9 cellular contexts compared by ENCODE assay signal in the genomic region with DNA sequence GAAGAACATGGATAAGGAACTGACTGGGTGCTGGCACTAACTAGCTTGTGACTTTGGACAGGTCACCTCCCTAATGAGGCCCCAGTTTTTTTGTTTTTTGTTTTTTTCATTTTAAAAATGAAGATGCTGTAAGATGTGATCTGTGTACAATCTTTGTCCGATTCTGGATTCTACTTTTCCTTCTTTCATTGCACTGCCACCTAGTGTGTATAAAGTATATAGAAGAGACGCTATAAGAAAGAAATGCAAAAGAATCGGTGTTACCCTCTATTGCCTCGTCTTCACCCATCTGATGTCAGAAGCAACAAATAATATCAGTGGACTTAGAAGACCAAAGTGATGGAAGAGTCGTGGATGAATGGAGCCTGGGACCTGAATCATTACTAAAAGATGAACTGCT. TPM values are rescaled to one million over a fixed set of nuclear protein-coding genes. Genes with fewer than 3 reads are reported as not detected.
DNase-seq lines count a peak whose midpoint lies in the region; ATAC-seq and TF ChIP-seq lines count a peak whose summit lies in the region.
"Had no signal": no experiment of that assay in that cellular context is flagged by ENCODE, and none has a peak within 500 bp of the region (broad histone marks: within the 10 kb centered on the region; RNA-seq: fewer than 3 reads in every experiment).

No MANE protein-coding gene starts in this region.

- no peaks in the 10 kb centered on the region for H3K36me3 Mint-ChIP-seq in nephron (ENCODE audit: low read depth)
- no peaks in the 10 kb centered on the region for H3K36me3 Mint-ChIP-seq in activated CD4-positive, alpha-beta memory T cell treated with anti-CD3 and anti-CD28 coated beads, Interleukin-2, amount 10 ng/mL, durations not matched to agents 7 days and 5 days (ENCODE audit: low read depth)

- no peak overlapping the region for H3K4me3 ChIP-seq in astrocyte of the cerebellum (ENCODE audit: low read depth, low read length)
- no peak overlapping the region for H3K4me3 ChIP-seq in suprapubic skin

- peak; percentile 48 for ATAC-seq in HG02642 (IDR thresholded peaks at IDR 0.05; ENCODE audit: poor library complexity, unreplicated experiment)

- TF ChIP-seq EP300 in suprapubic skin (IDR thresholded peaks at IDR 0.05) = no peak

- no peaks in the 10 kb centered on the region for H3K27me3 Mint-ChIP-seq in nephron (ENCODE audit: low read depth)
- H3K27me3 Mint-ChIP-seq in activated CD4-positive, alpha-beta memory T cell treated with anti-CD3 and anti-CD28 coated beads, Interleukin-2, amount 10 ng/mL, durations not matched to agents 7 days and 5 days = no peaks in the 10 kb centered on the region
- H3K27me3 Mint-ChIP-seq: dendritic cell treated with granulocyte-macrophage colony-stimulating factor and Interleukin-4, amounts not matched to agents 40 ng/mL and 50 ng/mL, for 4 days had no signal

- in situ Hi-C loops in astrocyte of the cerebellum (cut with HindIII; ENCODE audit: low sequenced_read_pairs) = no loop called here

- intact Hi-C loops in cardiac septum (cut with DNase I) = loop anchor here (10.0 kb wide), 1 partner anchor 332 kb away; no protein-coding TSS in a partner anchor

- H3K27me3 ChIP-seq in suprapubic skin = no peaks in the 10 kb centered on the region

- H3K9me3 ChIP-seq in suprapubic skin = no peaks in the 10 kb centered on the region

- TF ChIP-seq POLR2A in suprapubic skin (IDR thresholded peaks at IDR 0.05) = no peak

- H3K27ac ChIP-seq in suprapubic skin = no peak overlapping the region

- H3K4me1 Mint-ChIP-seq in nephron = no peaks in the 10 kb centered on the region
- peaks cover 7% of the 10 kb centered on the region for H3K4me1 Mint-ChIP-seq in activated CD4-positive, alpha-beta memory T cell treated with anti-CD3 and anti-CD28 coated beads, Interleukin-2, amount 10 ng/mL, durations not matched to agents 7 days and 5 days

- H3K27ac Mint-ChIP-seq in nephron = peak overlapping the region in 1 of 3 experiments; percentile 6
- H3K27ac Mint-ChIP-seq in activated CD4-positive, alpha-beta memory T cell treated with anti-CD3 and anti-CD28 coated beads, Interleukin-2, amount 10 ng/mL, durations not matched to agents 7 days and 5 days = no peak overlapping the region
- H3K27ac Mint-ChIP-seq: dendritic cell treated with granulocyte-macrophage colony-stimulating factor and Interleukin-4, amounts not matched to agents 40 ng/mL and 50 ng/mL, for 4 days had no signal

- POLR2A ChIA-PET in activated CD4-positive, alpha-beta memory T cell treated with anti-CD3 and anti-CD28 coated beads, Interleukin-2, amount 10 ng/mL, durations not matched to agents 7 days and 5 days (lab: Charles Lee) = no interaction called here

- peak; percentile 1 for DNase-seq in EH (ENCODE audit: low read depth)
- peak; percentile 0 for DNase-seq in astrocyte of the cerebellum (ENCODE audit: low read depth)
- no peak for DNase-seq in suprapubic skin (ENCODE audit: low spot score in 2 of 2)
- no peak for DNase-seq in activated CD4-positive, alpha-beta memory T cell treated with anti-CD3 and anti-CD28 coated beads, Interleukin-2, amount 10 ng/mL, durations not matched to agents 7 days and 5 days
- DNase-seq in cardiac septum (ENCODE audit: low spot score) = no peak
- no peak for DNase-seq in stimulated activated naive CD4-positive, alpha-beta T cell treated with Interleukin-2 at 50 U/mL for 16 hours (lab: John Stamatoyannopoulos, UW)

- no peak overlapping the region for H3K4me3 Mint-ChIP-seq in nephron
- H3K4me3 Mint-ChIP-seq in activated CD4-positive, alpha-beta memory T cell treated with anti-CD3 and anti-CD28 coated beads, Interleukin-2, amount 10 ng/mL, durations not matched to agents 7 days and 5 days = no peak overlapping the region
- H3K4me3 Mint-ChIP-seq: dendritic cell treated with granulocyte-macrophage colony-stimulating factor and Interleukin-4, amounts not matched to agents 40 ng/mL and 50 ng/mL, for 4 days had no signal

- 30% methylated on average over 5 of the region's 5 CpGs for WGBS in suprapubic skin

- H3K4me1 ChIP-seq in suprapubic skin = no peaks in the 10 kb centered on the region

- CTCF ChIA-PET in activated CD4-positive, alpha-beta memory T cell treated with anti-CD3 and anti-CD28 coated beads, Interleukin-2, amount 10 ng/mL, durations not matched to agents 7 days and 5 days (lab: Charles Lee) = no interaction called here

- no peaks in the 10 kb centered on the region for H3K36me3 ChIP-seq in suprapubic skin

- TF ChIP-seq CTCF in astrocyte of the cerebellum (IDR thresholded peaks at IDR 0.05; ENCODE audit: low read depth, low read length, missing control alignments) (peak; percentile 28), nephron (IDR thresholded peaks at IDR 0.05; ENCODE audit: unreplicated experiment in 3 of 3) (peak; percentile 32 to 44 (median 37)), suprapubic skin (IDR thresholded peaks at IDR 0.05) (no peak)

- no peaks in the 10 kb centered on the region for H3K9me3 Mint-ChIP-seq in nephron
- no peaks in the 10 kb centered on the region for H3K9me3 Mint-ChIP-seq in activated CD4-positive, alpha-beta memory T cell treated with anti-CD3 and anti-CD28 coated beads, Interleukin-2, amount 10 ng/mL, durations not matched to agents 7 days and 5 days
- H3K9me3 Mint-ChIP-seq: dendritic cell treated with granulocyte-macrophage colony-stimulating factor and Interleukin-4, amounts not matched to agents 40 ng/mL and 50 ng/mL, for 4 days had no signal

RNA-seq across cellular contexts. Expression of gene P2RY10, which starts 58.6 kb away (rescaled TPM):
- total RNA-seq in suprapubic skin (1 to 10 TPM in 1 of 4 donors, under 1 TPM in 1, not detected in 2; 0.64 to 1.1 TPM), cardiac septum (not detected)
- 10 to 100 TPM; 86.8 to 89.1 TPM for total RNA-seq in activated CD4-positive, alpha-beta memory T cell treated with anti-CD3 and anti-CD28 coated beads, Interleukin-2, amount 10 ng/mL, durations not matched to agents 7 days and 5 days

Comparison
In these comparisons a context has a peak if more than half of its experiments do, and no peak if none do; other contexts are left out.
1. DNase-seq: peak in EH (single experiment) and astrocyte of the cerebellum (single experiment); none in suprapubic skin (0 of 2), activated CD4-positive, alpha-beta memory T cell treated with anti-CD3 and anti-CD28 coated beads, Interleukin-2, amount 10 ng/mL, durations not matched to agents 7 days and 5 days (single experiment), cardiac septum (single experiment) and stimulated activated naive CD4-positive, alpha-beta T cell treated with Interleukin-2 at 50 U/mL for 16 hours (single experiment).
2. CTCF ChIP-seq: peak in astrocyte of the cerebellum (single experiment) and nephron (3 of 3); none in suprapubic skin (0 of 2).
3. RNA of gene P2RY10, which starts 58.6 kb away (total RNA-seq): 86.8 to 89.1 TPM in activated CD4-positive, alpha-beta memory T cell treated with anti-CD3 and anti-CD28 coated beads, Interleukin-2, amount 10 ng/mL, durations not matched to agents 7 days and 5 days; 0.64 to 1.1 TPM in suprapubic skin and not detected in cardiac septum (single experiment); every median in the first group is over 10 times any median in the second.